Comparison of ENCODE assay signal across 1 cellular context in the genomic region with DNA sequence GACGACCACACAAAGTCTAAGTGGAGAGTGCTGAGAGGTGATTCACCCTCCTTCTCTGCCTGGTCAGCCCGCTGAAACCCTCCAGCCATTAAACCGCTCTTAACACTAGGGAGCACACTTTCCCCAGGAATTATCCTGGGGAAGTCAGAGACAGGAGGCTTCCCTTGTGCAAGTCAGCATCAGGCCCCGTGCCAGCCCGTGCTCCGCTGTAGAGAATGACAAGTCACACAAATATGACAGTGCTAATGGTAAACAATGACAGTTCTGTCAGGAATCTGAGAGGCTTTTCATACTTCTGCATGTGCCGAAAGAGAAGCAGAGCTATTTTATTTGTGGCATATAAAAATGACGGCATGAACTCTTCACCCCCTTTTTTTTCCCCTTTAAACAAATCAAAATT.
TF ChIP-seq lines count a peak whose summit lies in the region.

No MANE protein-coding gene starts in this region.

TF ChIP-seq in HCT116, 20 proteins besides CTCF, POLR2A, EP300 and RAD21 (continued from another document):
- TF ChIP-seq, protein P1, sequence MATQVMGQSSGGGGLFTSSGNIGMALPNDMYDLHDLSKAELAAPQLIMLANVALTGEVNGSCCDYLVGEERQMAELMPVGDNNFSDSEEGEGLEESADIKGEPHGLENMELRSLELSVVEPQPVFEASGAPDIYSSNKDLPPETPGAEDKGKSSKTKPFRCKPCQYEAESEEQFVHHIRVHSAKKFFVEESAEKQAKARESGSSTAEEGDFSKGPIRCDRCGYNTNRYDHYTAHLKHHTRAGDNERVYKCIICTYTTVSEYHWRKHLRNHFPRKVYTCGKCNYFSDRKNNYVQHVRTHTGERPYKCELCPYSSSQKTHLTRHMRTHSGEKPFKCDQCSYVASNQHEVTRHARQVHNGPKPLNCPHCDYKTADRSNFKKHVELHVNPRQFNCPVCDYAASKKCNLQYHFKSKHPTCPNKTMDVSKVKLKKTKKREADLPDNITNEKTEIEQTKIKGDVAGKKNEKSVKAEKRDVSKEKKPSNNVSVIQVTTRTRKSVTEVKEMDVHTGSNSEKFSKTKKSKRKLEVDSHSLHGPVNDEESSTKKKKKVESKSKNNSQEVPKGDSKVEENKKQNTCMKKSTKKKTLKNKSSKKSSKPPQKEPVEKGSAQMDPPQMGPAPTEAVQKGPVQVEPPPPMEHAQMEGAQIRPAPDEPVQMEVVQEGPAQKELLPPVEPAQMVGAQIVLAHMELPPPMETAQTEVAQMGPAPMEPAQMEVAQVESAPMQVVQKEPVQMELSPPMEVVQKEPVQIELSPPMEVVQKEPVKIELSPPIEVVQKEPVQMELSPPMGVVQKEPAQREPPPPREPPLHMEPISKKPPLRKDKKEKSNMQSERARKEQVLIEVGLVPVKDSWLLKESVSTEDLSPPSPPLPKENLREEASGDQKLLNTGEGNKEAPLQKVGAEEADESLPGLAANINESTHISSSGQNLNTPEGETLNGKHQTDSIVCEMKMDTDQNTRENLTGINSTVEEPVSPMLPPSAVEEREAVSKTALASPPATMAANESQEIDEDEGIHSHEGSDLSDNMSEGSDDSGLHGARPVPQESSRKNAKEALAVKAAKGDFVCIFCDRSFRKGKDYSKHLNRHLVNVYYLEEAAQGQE (IDR thresholded peaks at IDR 0.05; ENCODE audit: low read depth) = no peak
- TF ChIP-seq, protein P2, sequence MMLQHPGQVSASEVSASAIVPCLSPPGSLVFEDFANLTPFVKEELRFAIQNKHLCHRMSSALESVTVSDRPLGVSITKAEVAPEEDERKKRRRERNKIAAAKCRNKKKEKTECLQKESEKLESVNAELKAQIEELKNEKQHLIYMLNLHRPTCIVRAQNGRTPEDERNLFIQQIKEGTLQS (IDR thresholded peaks at IDR 0.05) = no peak
- TF ChIP-seq, protein P3, sequence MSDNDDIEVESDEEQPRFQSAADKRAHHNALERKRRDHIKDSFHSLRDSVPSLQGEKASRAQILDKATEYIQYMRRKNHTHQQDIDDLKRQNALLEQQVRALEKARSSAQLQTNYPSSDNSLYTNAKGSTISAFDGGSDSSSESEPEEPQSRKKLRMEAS (IDR thresholded peaks at IDR 0.05) = peak; percentile 59; the same call in 1 of the 2 replicates
- TF ChIP-seq CEBPB (IDR thresholded peaks at IDR 0.05; ENCODE audit: low read depth) (no peak; the same call in 1 of the 2 replicates), ZFX (IDR thresholded peaks at IDR 0.05) (no peak), JUND (IDR thresholded peaks at IDR 0.05) (peak; percentile 70), ELF1 (IDR thresholded peaks at IDR 0.05; ENCODE audit: borderline replicate concordance, low read depth) (no peak), EZH2phosphoT487 (IDR thresholded peaks at IDR 0.05; ENCODE audit: borderline replicate concordance) (no peak)
- TF ChIP-seq, protein P4, sequence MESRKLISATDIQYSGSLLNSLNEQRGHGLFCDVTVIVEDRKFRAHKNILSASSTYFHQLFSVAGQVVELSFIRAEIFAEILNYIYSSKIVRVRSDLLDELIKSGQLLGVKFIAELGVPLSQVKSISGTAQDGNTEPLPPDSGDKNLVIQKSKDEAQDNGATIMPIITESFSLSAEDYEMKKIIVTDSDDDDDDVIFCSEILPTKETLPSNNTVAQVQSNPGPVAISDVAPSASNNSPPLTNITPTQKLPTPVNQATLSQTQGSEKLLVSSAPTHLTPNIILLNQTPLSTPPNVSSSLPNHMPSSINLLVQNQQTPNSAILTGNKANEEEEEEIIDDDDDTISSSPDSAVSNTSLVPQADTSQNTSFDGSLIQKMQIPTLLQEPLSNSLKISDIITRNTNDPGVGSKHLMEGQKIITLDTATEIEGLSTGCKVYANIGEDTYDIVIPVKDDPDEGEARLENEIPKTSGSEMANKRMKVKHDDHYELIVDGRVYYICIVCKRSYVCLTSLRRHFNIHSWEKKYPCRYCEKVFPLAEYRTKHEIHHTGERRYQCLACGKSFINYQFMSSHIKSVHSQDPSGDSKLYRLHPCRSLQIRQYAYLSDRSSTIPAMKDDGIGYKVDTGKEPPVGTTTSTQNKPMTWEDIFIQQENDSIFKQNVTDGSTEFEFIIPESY (IDR thresholded peaks at IDR 0.05; ENCODE audit: extremely low read depth, insufficient replicate concordance, low read length) = no peak
